ENCODE assay signal across 1 cellular context in the genomic region with DNA sequence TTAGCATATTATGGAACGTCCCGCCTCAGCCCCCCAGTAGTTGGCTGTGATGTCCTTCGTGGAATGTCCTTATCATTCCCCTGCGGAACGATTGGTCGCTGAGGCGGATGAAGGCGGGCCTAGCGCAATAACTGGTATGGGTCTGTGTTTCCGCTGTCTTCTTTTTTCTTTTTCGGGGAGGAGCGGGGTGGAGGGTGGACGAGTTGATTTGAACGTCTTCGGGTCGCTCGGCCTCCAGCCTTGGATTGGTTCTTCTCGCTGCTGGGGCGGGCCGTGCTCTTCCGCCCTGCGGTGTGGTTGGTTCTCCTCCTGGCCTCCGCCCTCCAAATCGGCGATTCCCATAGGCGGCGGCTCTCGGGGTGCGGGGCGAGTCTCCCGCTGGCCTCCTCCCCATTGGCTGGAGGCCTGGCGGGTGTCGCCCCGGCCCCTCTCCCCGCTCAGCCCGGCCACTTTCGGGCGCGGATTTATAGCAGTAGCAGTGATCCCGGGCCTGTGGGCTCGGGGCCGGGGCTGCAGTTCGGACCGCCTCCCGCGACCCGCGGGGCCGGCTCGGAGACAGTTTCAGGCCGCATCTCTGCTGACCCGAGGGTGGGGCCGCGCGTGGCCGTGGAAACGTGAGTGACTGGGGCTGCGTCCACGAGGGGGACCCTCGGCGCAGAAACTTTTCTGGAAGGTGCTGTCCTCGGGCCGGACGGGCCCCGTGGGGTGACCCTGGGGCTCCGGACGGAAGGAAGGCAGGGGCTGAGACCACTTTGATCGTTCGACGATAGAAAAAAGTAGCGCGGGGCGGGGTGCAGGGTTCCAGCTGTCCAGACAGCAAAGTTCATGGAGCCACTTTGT.
TF ChIP-seq lines count a peak whose summit lies in the region.

No MANE protein-coding gene starts in this region.

TF ChIP-seq in K562, 482 proteins besides CTCF, POLR2A, EP300 and RAD21 (continued from another document and continues in another):
- TF ChIP-seq, protein P1, sequence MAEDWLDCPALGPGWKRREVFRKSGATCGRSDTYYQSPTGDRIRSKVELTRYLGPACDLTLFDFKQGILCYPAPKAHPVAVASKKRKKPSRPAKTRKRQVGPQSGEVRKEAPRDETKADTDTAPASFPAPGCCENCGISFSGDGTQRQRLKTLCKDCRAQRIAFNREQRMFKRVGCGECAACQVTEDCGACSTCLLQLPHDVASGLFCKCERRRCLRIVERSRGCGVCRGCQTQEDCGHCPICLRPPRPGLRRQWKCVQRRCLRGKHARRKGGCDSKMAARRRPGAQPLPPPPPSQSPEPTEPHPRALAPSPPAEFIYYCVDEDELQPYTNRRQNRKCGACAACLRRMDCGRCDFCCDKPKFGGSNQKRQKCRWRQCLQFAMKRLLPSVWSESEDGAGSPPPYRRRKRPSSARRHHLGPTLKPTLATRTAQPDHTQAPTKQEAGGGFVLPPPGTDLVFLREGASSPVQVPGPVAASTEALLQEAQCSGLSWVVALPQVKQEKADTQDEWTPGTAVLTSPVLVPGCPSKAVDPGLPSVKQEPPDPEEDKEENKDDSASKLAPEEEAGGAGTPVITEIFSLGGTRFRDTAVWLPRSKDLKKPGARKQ (CRISPR knock-in tag; IDR thresholded peaks at IDR 0.05) = no peak
- TF ChIP-seq MED1 (CRISPR knock-in tag; IDR thresholded peaks at IDR 0.05; ENCODE audit: borderline replicate concordance) = no peak
- TF ChIP-seq ZNF124 (CRISPR knock-in tag; IDR thresholded peaks at IDR 0.05) = no peak
- TF ChIP-seq, protein P2, sequence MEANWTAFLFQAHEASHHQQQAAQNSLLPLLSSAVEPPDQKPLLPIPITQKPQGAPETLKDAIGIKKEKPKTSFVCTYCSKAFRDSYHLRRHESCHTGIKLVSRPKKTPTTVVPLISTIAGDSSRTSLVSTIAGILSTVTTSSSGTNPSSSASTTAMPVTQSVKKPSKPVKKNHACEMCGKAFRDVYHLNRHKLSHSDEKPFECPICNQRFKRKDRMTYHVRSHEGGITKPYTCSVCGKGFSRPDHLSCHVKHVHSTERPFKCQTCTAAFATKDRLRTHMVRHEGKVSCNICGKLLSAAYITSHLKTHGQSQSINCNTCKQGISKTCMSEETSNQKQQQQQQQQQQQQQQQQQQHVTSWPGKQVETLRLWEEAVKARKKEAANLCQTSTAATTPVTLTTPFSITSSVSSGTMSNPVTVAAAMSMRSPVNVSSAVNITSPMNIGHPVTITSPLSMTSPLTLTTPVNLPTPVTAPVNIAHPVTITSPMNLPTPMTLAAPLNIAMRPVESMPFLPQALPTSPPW (CRISPR knock-in tag; IDR thresholded peaks at IDR 0.05) = peak; percentile 56
- TF ChIP-seq, protein P3, sequence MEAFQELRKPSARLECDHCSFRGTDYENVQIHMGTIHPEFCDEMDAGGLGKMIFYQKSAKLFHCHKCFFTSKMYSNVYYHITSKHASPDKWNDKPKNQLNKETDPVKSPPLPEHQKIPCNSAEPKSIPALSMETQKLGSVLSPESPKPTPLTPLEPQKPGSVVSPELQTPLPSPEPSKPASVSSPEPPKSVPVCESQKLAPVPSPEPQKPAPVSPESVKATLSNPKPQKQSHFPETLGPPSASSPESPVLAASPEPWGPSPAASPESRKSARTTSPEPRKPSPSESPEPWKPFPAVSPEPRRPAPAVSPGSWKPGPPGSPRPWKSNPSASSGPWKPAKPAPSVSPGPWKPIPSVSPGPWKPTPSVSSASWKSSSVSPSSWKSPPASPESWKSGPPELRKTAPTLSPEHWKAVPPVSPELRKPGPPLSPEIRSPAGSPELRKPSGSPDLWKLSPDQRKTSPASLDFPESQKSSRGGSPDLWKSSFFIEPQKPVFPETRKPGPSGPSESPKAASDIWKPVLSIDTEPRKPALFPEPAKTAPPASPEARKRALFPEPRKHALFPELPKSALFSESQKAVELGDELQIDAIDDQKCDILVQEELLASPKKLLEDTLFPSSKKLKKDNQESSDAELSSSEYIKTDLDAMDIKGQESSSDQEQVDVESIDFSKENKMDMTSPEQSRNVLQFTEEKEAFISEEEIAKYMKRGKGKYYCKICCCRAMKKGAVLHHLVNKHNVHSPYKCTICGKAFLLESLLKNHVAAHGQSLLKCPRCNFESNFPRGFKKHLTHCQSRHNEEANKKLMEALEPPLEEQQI (IDR thresholded peaks at IDR 0.05) = no peak
- TF ChIP-seq CTBP1 (IDR thresholded peaks at IDR 0.05; ENCODE audit: borderline replicate concordance) = no peak
- peak; percentile 39; the same call in 1 of the 2 replicates for TF ChIP-seq ZNF263 (CRISPR knock-in tag; IDR thresholded peaks at IDR 0.05; ENCODE audit: borderline replicate concordance)
- no peak for TF ChIP-seq HNRNPL (IDR thresholded peaks at IDR 0.05; ENCODE audit: low read depth, low read length)
- no peak for TF ChIP-seq PPARD (CRISPR knock-in tag; IDR thresholded peaks at IDR 0.05)
- TF ChIP-seq NR2F6 (CRISPR knock-in tag; IDR thresholded peaks at IDR 0.05) = no peak
- TF ChIP-seq ZBTB7A (IDR thresholded peaks at IDR 0.05; ENCODE audit: borderline replicate concordance, control insufficient read depth, low read depth, low read length) = no peak
- TF ChIP-seq ZNF79 (CRISPR knock-in tag; IDR thresholded peaks at IDR 0.05; ENCODE audit: low read depth) = no peak
- TF ChIP-seq TFAM (CRISPR knock-in tag; conservative IDR thresholded peaks at IDR 0.05) = no peak
- no peak for TF ChIP-seq PHF20 (IDR thresholded peaks at IDR 0.05; ENCODE audit: partially characterized antibody)
- TF ChIP-seq L3MBTL2 (IDR thresholded peaks at IDR 0.05) = 0 out of 2 replicates have a peak, but pooled peaks have one; percentile 34
- TF ChIP-seq ZNF586 (CRISPR knock-in tag; conservative IDR thresholded peaks at IDR 0.05) = no peak
- TF ChIP-seq, protein P4, sequence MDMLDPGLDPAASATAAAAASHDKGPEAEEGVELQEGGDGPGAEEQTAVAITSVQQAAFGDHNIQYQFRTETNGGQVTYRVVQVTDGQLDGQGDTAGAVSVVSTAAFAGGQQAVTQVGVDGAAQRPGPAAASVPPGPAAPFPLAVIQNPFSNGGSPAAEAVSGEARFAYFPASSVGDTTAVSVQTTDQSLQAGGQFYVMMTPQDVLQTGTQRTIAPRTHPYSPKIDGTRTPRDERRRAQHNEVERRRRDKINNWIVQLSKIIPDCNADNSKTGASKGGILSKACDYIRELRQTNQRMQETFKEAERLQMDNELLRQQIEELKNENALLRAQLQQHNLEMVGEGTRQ (CRISPR knock-in tag; IDR thresholded peaks at IDR 0.05) = no peak
- TF ChIP-seq FOXK2 (conservative IDR thresholded peaks at IDR 0.05 in 1 of 2, IDR thresholded peaks at IDR 0.05 in 1 of 2; ENCODE audit: low read depth in 2 of 2) = peak; percentile 53 to 55; a peak in 2 of 4 replicates
- peak; percentile 50 for TF ChIP-seq CREM (IDR thresholded peaks at IDR 0.05; ENCODE audit: low read depth)
- TF ChIP-seq, protein P5, sequence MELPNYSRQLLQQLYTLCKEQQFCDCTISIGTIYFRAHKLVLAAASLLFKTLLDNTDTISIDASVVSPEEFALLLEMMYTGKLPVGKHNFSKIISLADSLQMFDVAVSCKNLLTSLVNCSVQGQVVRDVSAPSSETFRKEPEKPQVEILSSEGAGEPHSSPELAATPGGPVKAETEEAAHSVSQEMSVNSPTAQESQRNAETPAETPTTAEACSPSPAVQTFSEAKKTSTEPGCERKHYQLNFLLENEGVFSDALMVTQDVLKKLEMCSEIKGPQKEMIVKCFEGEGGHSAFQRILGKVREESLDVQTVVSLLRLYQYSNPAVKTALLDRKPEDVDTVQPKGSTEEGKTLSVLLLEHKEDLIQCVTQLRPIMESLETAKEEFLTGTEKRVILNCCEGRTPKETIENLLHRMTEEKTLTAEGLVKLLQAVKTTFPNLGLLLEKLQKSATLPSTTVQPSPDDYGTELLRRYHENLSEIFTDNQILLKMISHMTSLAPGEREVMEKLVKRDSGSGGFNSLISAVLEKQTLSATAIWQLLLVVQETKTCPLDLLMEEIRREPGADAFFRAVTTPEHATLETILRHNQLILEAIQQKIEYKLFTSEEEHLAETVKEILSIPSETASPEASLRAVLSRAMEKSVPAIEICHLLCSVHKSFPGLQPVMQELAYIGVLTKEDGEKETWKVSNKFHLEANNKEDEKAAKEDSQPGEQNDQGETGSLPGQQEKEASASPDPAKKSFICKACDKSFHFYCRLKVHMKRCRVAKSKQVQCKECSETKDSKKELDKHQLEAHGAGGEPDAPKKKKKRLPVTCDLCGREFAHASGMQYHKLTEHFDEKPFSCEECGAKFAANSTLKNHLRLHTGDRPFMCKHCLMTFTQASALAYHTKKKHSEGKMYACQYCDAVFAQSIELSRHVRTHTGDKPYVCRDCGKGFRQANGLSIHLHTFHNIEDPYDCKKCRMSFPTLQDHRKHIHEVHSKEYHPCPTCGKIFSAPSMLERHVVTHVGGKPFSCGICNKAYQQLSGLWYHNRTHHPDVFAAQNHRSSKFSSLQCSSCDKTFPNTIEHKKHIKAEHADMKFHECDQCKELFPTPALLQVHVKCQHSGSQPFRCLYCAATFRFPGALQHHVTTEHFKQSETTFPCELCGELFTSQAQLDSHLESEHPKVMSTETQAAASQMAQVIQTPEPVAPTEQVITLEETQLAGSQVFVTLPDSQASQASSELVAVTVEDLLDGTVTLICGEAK (IDR thresholded peaks at IDR 0.05) = peak; percentile 50; the same call in 1 of the 2 replicates
- TF ChIP-seq, protein P5 (CRISPR knock-in tag; IDR thresholded peaks at IDR 0.05) = no peak
- TF ChIP-seq RBM34 (IDR thresholded peaks at IDR 0.05; ENCODE audit: borderline replicate concordance, insufficient read depth, low read length) = no peak
- no peak for TF ChIP-seq ZNF75A (CRISPR knock-in tag; IDR thresholded peaks at IDR 0.05)
- no peak for TF ChIP-seq E2F3 (CRISPR knock-in tag; IDR thresholded peaks at IDR 0.05)
- peak; percentile 73 for TF ChIP-seq NEUROD1 (IDR thresholded peaks at IDR 0.05; ENCODE audit: borderline replicate concordance, low read depth, low read length, partially characterized antibody)
- no peak for TF ChIP-seq SAFB2 (IDR thresholded peaks at IDR 0.05; ENCODE audit: borderline replicate concordance, low read depth, low read length, severe bottlenecking)
- TF ChIP-seq TGIF2 (CRISPR knock-in tag; IDR thresholded peaks at IDR 0.05) = no peak
- TF ChIP-seq BRD4 (IDR thresholded peaks at IDR 0.05) = no peak
- no peak for TF ChIP-seq TCF7 (IDR thresholded peaks at IDR 0.05; ENCODE audit: borderline replicate concordance)
- peak; percentile 52; the same call in 1 of the 2 replicates for TF ChIP-seq TEAD2 (tag; IDR thresholded peaks at IDR 0.05)
- TF ChIP-seq ZNF695 (CRISPR knock-in tag; IDR thresholded peaks at IDR 0.05) = no peak
- no peak for TF ChIP-seq HNRNPUL1 (IDR thresholded peaks at IDR 0.05; ENCODE audit: low read length)
- TF ChIP-seq WHSC1 (IDR thresholded peaks at IDR 0.05; ENCODE audit: low read length) = no peak
- no peak for TF ChIP-seq CBFA2T2 (conservative IDR thresholded peaks at IDR 0.05)
- TF ChIP-seq, protein P6, sequence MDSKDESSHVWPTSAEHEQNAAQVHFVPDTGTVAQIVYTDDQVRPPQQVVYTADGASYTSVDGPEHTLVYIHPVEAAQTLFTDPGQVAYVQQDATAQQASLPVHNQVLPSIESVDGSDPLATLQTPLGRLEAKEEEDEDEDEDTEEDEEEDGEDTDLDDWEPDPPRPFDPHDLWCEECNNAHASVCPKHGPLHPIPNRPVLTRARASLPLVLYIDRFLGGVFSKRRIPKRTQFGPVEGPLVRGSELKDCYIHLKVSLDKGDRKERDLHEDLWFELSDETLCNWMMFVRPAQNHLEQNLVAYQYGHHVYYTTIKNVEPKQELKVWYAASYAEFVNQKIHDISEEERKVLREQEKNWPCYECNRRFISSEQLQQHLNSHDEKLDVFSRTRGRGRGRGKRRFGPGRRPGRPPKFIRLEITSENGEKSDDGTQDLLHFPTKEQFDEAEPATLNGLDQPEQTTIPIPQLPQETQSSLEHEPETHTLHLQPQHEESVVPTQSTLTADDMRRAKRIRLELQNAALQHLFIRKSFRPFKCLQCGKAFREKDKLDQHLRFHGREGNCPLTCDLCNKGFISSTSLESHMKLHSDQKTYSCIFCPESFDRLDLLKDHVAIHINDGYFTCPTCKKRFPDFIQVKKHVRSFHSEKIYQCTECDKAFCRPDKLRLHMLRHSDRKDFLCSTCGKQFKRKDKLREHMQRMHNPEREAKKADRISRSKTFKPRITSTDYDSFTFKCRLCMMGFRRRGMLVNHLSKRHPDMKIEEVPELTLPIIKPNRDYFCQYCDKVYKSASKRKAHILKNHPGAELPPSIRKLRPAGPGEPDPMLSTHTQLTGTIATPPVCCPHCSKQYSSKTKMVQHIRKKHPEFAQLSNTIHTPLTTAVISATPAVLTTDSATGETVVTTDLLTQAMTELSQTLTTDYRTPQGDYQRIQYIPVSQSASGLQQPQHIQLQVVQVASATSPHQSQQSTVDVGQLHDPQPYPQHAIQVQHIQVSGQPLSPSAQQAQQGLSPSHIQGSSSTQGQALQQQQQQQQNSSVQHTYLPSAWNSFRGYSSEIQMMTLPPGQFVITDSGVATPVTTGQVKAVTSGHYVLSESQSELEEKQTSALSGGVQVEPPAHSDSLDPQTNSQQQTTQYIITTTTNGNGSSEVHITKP (IDR thresholded peaks at IDR 0.05; ENCODE audit: partially characterized antibody) = peak; percentile 46
- no peak for TF ChIP-seq POLR2AphosphoS2 (IDR thresholded peaks at IDR 0.05; ENCODE audit: low read length)
- no peak for TF ChIP-seq ZNF140 (CRISPR knock-in tag; IDR thresholded peaks at IDR 0.05)
- peak; percentile 69 to 75 for TF ChIP-seq NRF1 (conservative IDR thresholded peaks at IDR 0.05 in 1 of 2, IDR thresholded peaks at IDR 0.05 in 1 of 2)
- TF ChIP-seq CHD2 (IDR thresholded peaks at IDR 0.05; ENCODE audit: low read depth, low read length) = peak; percentile 61
- TF ChIP-seq ZFP1 (CRISPR knock-in tag; IDR thresholded peaks at IDR 0.05) = no peak
- no peak; the same call in none of the 2 replicates for TF ChIP-seq SP1 (CRISPR knock-in tag; IDR thresholded peaks at IDR 0.05)
